8 cellular contexts compared by ENCODE assay signal in the genomic region with DNA sequence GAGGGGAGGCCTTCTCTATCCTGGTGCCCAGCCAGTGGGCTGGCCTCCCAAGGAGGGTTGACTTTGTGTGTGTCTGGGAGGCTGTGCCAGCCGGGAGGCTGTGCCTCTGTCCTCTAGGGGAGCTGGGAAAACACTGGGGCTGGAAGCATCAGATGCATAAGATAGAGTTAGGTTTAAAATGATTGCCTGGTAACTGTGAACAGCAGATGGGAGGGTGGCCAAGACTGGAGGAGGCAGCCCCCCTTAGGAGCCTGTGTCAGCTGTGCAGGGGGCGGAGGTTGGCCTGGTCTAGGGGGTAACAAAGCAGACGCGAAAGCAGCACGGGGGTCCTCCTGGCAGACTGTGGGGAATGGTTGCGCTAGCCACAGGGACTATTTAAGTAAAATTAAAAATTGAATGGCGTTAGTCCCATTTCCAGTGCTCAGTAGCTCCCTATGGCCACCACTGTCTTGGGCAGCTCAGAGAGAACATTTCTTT. TPM values are rescaled to one million over a fixed set of nuclear protein-coding genes. Genes with fewer than 3 reads are reported as not detected.
DNase-seq lines count a peak whose midpoint lies in the region; ATAC-seq, FAIRE-seq and TF ChIP-seq lines count a peak whose summit lies in the region.

No MANE protein-coding gene starts in this region.

- H3K9me3 ChIP-seq in A673 (ENCODE audit: low read depth, low read length, poor library complexity, severe bottlenecking) (peaks cover 11% of the 10 kb centered on the region), iPS DF 6.9 (ENCODE audit: control insufficient read depth, insufficient read depth, low read length) (no peaks in the 10 kb centered on the region)

- no CpG with 5 or more reads among the region's 7 CpGs for WGBS in iPS DF 6.9 (ENCODE audit: insufficient coverage, insufficient read length)

- peak overlapping the region; percentile 94 for H3K4me3 ChIP-seq in A673 (ENCODE audit: low read depth, low read length, poor library complexity, severe bottlenecking)
- H3K4me3 ChIP-seq in iPS DF 6.9 (ENCODE audit: low read length) = peak overlapping the region; percentile 80; the same call in 1 of the 2 replicates

- TF ChIP-seq POLR2A in H54 (IDR thresholded peaks at IDR 0.05; ENCODE audit: low read depth, low read length) = no peak

- intact Hi-C loops in A673 (cut with micrococcal nuclease; ENCODE audit: unreplicated experiment) = loop anchor here (10.0 kb wide), 1 partner anchor 182 kb away; no protein-coding TSS in a partner anchor
- intact Hi-C loops in activated T-helper 1 cell treated with anti-CD3 and anti-CD28 coated beads, Interleukin-12 subunit alpha, Interleukin-12 subunit beta, Interleukin-2, Interleukin-4 antibody, amounts not matched to agents 30 ng/mL and 10 ng/mL and 1 ng/mL, durations not matched to agents 14 hours and 24 hours and 36 hours (cut with micrococcal nuclease) = loop anchor here (5.0 kb wide), 1 partner anchor 159 kb away; no protein-coding TSS in a partner anchor

- H3K4me3 Mint-ChIP-seq in activated T-helper 1 cell treated with anti-CD3 and anti-CD28 coated beads, Interleukin-12 subunit alpha, Interleukin-12 subunit beta, Interleukin-2, Interleukin-4 antibody, amounts not matched to agents 30 ng/mL and 10 ng/mL and 1 ng/mL, durations not matched to agents 14 hours and 24 hours and 36 hours = peak overlapping the region; percentile 78
- H3K4me3 Mint-ChIP-seq in stimulated activated naive CD8-positive, alpha-beta T cell treated with anti-CD3 and anti-CD28 coated beads, Interleukin-15, amount 100 ng/mL, for 72 hours = peak overlapping the region; percentile 88 to 97

- POLR2A ChIA-PET in A673 (lab: Charles Lee; ENCODE audit: low non-redundant PET) = no interaction called here

- H3K4me1 Mint-ChIP-seq in activated T-helper 1 cell treated with anti-CD3 and anti-CD28 coated beads, Interleukin-12 subunit alpha, Interleukin-12 subunit beta, Interleukin-2, Interleukin-4 antibody, amounts not matched to agents 30 ng/mL and 10 ng/mL and 1 ng/mL, durations not matched to agents 14 hours and 24 hours and 36 hours (ENCODE audit: low read depth) = peaks cover 20% of the 10 kb centered on the region
- peaks cover 46% of the 10 kb centered on the region for H3K4me1 Mint-ChIP-seq in stimulated activated naive CD8-positive, alpha-beta T cell treated with anti-CD3 and anti-CD28 coated beads, Interleukin-15, amount 100 ng/mL, for 72 hours

- H3K36me3 ChIP-seq in A673 (ENCODE audit: insufficient read depth, low read length, poor library complexity, severe bottlenecking) (peaks cover 33% of the 10 kb centered on the region), iPS DF 6.9 (ENCODE audit: control insufficient read depth, insufficient read depth, low read length) (peaks cover 11% of the 10 kb centered on the region; the same call in 1 of the 2 replicates)

- CTCF ChIA-PET in A673 (lab: Charles Lee) = no interaction called here

- peaks cover 29% of the 10 kb centered on the region for H3K36me3 Mint-ChIP-seq in activated T-helper 1 cell treated with anti-CD3 and anti-CD28 coated beads, Interleukin-12 subunit alpha, Interleukin-12 subunit beta, Interleukin-2, Interleukin-4 antibody, amounts not matched to agents 30 ng/mL and 10 ng/mL and 1 ng/mL, durations not matched to agents 14 hours and 24 hours and 36 hours (ENCODE audit: low read depth)

- ATAC-seq in stimulated activated naive CD8-positive, alpha-beta T cell treated with anti-CD3 and anti-CD28 coated beads, Interleukin-15, amount 100 ng/mL, for 72 hours = no peak
- no peak for ATAC-seq in HG02970 (IDR thresholded peaks at IDR 0.05; ENCODE audit: low FRiP score, unreplicated experiment)
- ATAC-seq in GM21737 (IDR thresholded peaks at IDR 0.05; ENCODE audit: unreplicated experiment) = no peak

- no peak for TF ChIP-seq CTCF in A673 (conservative IDR thresholded peaks at IDR 0.05; ENCODE audit: low read depth, low read length)

- H3K27me3 ChIP-seq in A673 (replicated peaks; ENCODE audit: insufficient read depth, low read depth, low read length, poor library complexity) (no peaks in the 10 kb centered on the region), iPS DF 6.9 (ENCODE audit: control insufficient read depth, insufficient read depth, low read length) (no peaks in the 10 kb centered on the region)

- peak overlapping the region; percentile 53 for H3K27ac Mint-ChIP-seq in activated T-helper 1 cell treated with anti-CD3 and anti-CD28 coated beads, Interleukin-12 subunit alpha, Interleukin-12 subunit beta, Interleukin-2, Interleukin-4 antibody, amounts not matched to agents 30 ng/mL and 10 ng/mL and 1 ng/mL, durations not matched to agents 14 hours and 24 hours and 36 hours
- peak overlapping the region; percentile 55 to 96 for H3K27ac Mint-ChIP-seq in stimulated activated naive CD8-positive, alpha-beta T cell treated with anti-CD3 and anti-CD28 coated beads, Interleukin-15, amount 100 ng/mL, for 72 hours

- H3K27me3 Mint-ChIP-seq in activated T-helper 1 cell treated with anti-CD3 and anti-CD28 coated beads, Interleukin-12 subunit alpha, Interleukin-12 subunit beta, Interleukin-2, Interleukin-4 antibody, amounts not matched to agents 30 ng/mL and 10 ng/mL and 1 ng/mL, durations not matched to agents 14 hours and 24 hours and 36 hours (ENCODE audit: insufficient read depth) = no peaks in the 10 kb centered on the region
- no peaks in the 10 kb centered on the region for H3K27me3 Mint-ChIP-seq in stimulated activated naive CD8-positive, alpha-beta T cell treated with anti-CD3 and anti-CD28 coated beads, Interleukin-15, amount 100 ng/mL, for 72 hours

- H3K4me1 ChIP-seq in A673 (ENCODE audit: insufficient read depth, low read length, poor library complexity, severe bottlenecking) (peaks cover 9% of the 10 kb centered on the region), iPS DF 6.9 (ENCODE audit: control insufficient read depth, insufficient read depth, low read length) (no peaks in the 10 kb centered on the region; the same call in 1 of the 2 replicates)

- BruUV-seq in A673 (replicated peaks; lab: Mats Ljungman, UMichigan) = no TSS peak

- peak; percentile 48 for DNase-seq in A673 (ENCODE audit: low spot score)
- DNase-seq in H54 (ENCODE audit: insufficient read length, low spot score) = peak; percentile 28
- no peak for DNase-seq in activated T-helper 1 cell treated with anti-CD3 and anti-CD28 coated beads, Interleukin-12 subunit alpha, Interleukin-12 subunit beta, Interleukin-2, Interleukin-4 antibody, amounts not matched to agents 30 ng/mL and 10 ng/mL and 1 ng/mL, durations not matched to agents 14 hours and 24 hours and 36 hours (ENCODE audit: low spot score)
- no peak for DNase-seq in iPS DF 6.9 (ENCODE audit: low read depth, low spot score)
- no peak for DNase-seq in stimulated activated naive CD8-positive, alpha-beta T cell treated with anti-CD3 and anti-CD28 coated beads, Interleukin-15, amount 100 ng/mL, for 72 hours
- DNase-seq in dedifferentiated amniotic fluid mesenchymal stem cell (ENCODE audit: extremely low spot score) = no peak

- H3K9me3 Mint-ChIP-seq in activated T-helper 1 cell treated with anti-CD3 and anti-CD28 coated beads, Interleukin-12 subunit alpha, Interleukin-12 subunit beta, Interleukin-2, Interleukin-4 antibody, amounts not matched to agents 30 ng/mL and 10 ng/mL and 1 ng/mL, durations not matched to agents 14 hours and 24 hours and 36 hours = peaks cover 7% of the 10 kb centered on the region
- peaks cover 5 to 7% of the 10 kb centered on the region in 2 donors for H3K9me3 Mint-ChIP-seq in stimulated activated naive CD8-positive, alpha-beta T cell treated with anti-CD3 and anti-CD28 coated beads, Interleukin-15, amount 100 ng/mL, for 72 hours

- no peak for FAIRE-seq in H54 (lab: Jason Lieb, UNC)

- peak overlapping the region; percentile 72 for H3K27ac ChIP-seq in A673 (ENCODE audit: low read depth, low read length, poor library complexity, severe bottlenecking)
- H3K27ac ChIP-seq in iPS DF 6.9 (ENCODE audit: low read length) = no peak overlapping the region

RNA-seq across cellular contexts. Expression of gene ING5, which starts 1.3 kb away (rescaled TPM):
- 70.3 and 75.5 TPM in 2 replicates for total RNA-seq in A673 (2021)
- total RNA-seq in activated T-helper 1 cell treated with anti-CD3 and anti-CD28 coated beads, Interleukin-12 subunit alpha, Interleukin-12 subunit beta, Interleukin-2, Interleukin-4 antibody, amounts not matched to agents 30 ng/mL and 10 ng/mL and 1 ng/mL, durations not matched to agents 14 hours and 24 hours and 36 hours = 50.1 and 57.5 TPM in 2 replicates

RNA-seq across cellular contexts. Expression of gene DTYMK, which starts 16.6 kb away (rescaled TPM):
- total RNA-seq in A673 (2021) = 139 TPM in 2 replicates
- 102 and 106 TPM in 2 replicates for total RNA-seq in activated T-helper 1 cell treated with anti-CD3 and anti-CD28 coated beads, Interleukin-12 subunit alpha, Interleukin-12 subunit beta, Interleukin-2, Interleukin-4 antibody, amounts not matched to agents 30 ng/mL and 10 ng/mL and 1 ng/mL, durations not matched to agents 14 hours and 24 hours and 36 hours

RNA-seq across cellular contexts. Expression of gene D2HGDH, which starts 31.3 kb away (rescaled TPM):
- total RNA-seq in A673 (2021) = 30.7 and 44.3 TPM in 2 replicates
- total RNA-seq in activated T-helper 1 cell treated with anti-CD3 and anti-CD28 coated beads, Interleukin-12 subunit alpha, Interleukin-12 subunit beta, Interleukin-2, Interleukin-4 antibody, amounts not matched to agents 30 ng/mL and 10 ng/mL and 1 ng/mL, durations not matched to agents 14 hours and 24 hours and 36 hours = 27.1 and 28.7 TPM in 2 replicates

Comparison
In these comparisons a context has a peak if more than half of its experiments do, and no peak if none do; other contexts are left out.
1. DNase-seq: peak in A673 (single experiment) and H54 (single experiment); none in activated T-helper 1 cell treated with anti-CD3 and anti-CD28 coated beads, Interleukin-12 subunit alpha, Interleukin-12 subunit beta, Interleukin-2, Interleukin-4 antibody, amounts not matched to agents 30 ng/mL and 10 ng/mL and 1 ng/mL, durations not matched to agents 14 hours and 24 hours and 36 hours (single experiment), iPS DF 6.9 (single experiment), stimulated activated naive CD8-positive, alpha-beta T cell treated with anti-CD3 and anti-CD28 coated beads, Interleukin-15, amount 100 ng/mL, for 72 hours (0 of 2) and dedifferentiated amniotic fluid mesenchymal stem cell (single experiment).